16 cellular contexts compared by ENCODE assay signal in genomic region chr14:21796912-21797311, GRCh38.
A peak's percentile ranks its signal among the peaks of the same experiment; 100 is the strongest.
DNase-seq lines count a peak whose midpoint lies in the region; TF ChIP-seq lines count a peak whose summit lies in the region.
"Had no signal": no experiment of that assay in that cellular context is flagged by ENCODE, and none has a peak within 500 bp of the region (broad histone marks: within the 10 kb centered on the region; RNA-seq: fewer than 3 reads in every experiment).

No MANE protein-coding gene starts in this region.

- H3K9me3 ChIP-seq in mesenchymal stem cell (ENCODE audit: control insufficient read depth, low read length) (no peaks in the 10 kb centered on the region), spleen (peaks cover 0 to 17% (median 6%) of the 10 kb centered on the region in 8 donors)
- H3K9me3 ChIP-seq: pancreas had no signal

- H3K79me1 ChIP-seq in mesenchymal stem cell (replicated peaks; ENCODE audit: low read length, poor library complexity, severe bottlenecking) = no peaks in the 10 kb centered on the region

- no peak overlapping the region for H3K4ac ChIP-seq in mesenchymal stem cell (ENCODE audit: low read depth in 1 of 2, low read length in 2 of 2)

- no peak for DNase-seq in activated naive CD4-positive, alpha-beta T cell treated with Interleukin-2 at 50 U/mL for 16 hours
- DNase-seq in NCI-H748 (lab: John Stamatoyannopoulos, UW; ENCODE audit: unreplicated experiment) = peak; percentile 25
- peak; percentile 7 for DNase-seq in brain microvascular endothelial cell
- peak; percentile 15 for DNase-seq in pons (ENCODE audit: low spot score)
- no peak for DNase-seq in mesenchymal stem cell
- DNase-seq in NCI-H226 = no peak
- DNase-seq in spleen = no peak
- DNase-seq: activated CD4-positive, CD25-positive, alpha-beta regulatory T cell treated with anti-CD3 and anti-CD28 coated beads, Interleukin-2, amount 50 U/mL, for 72 hours; amniotic stem cell; glutamatergic neuron; NCI-H2029; pancreas had no signal

- no peak overlapping the region for H3K14ac ChIP-seq in mesenchymal stem cell (ENCODE audit: low read length in 2 of 2)

- no peak overlapping the region for H3K23ac ChIP-seq in mesenchymal stem cell (ENCODE audit: low read length in 2 of 2)

- H3K4me1 ChIP-seq in mesenchymal stem cell (ENCODE audit: control insufficient read depth, insufficient read depth, low read depth, low read length) = no peaks in the 10 kb centered on the region
- no peaks in the 10 kb centered on the region for H3K4me1 ChIP-seq in spleen
- H3K4me1 ChIP-seq: pancreas had no signal

- H3K27ac Mint-ChIP-seq in activated naive CD4-positive, alpha-beta T cell treated with anti-CD3 and anti-CD28 coated beads, Interleukin-2, amount 50 U/mL, for 24 hours = peak overlapping the region; percentile 79

- H3K9ac ChIP-seq in mesenchymal stem cell (ENCODE audit: low read length) = no peak overlapping the region

- H3K4me1 Mint-ChIP-seq in activated naive CD4-positive, alpha-beta T cell treated with anti-CD3 and anti-CD28 coated beads, Interleukin-2, amount 50 U/mL, for 24 hours = no peaks in the 10 kb centered on the region

- H3K4me3 ChIP-seq in brain microvascular endothelial cell (ENCODE audit: low read depth, low read length) (no peak overlapping the region), mesenchymal stem cell (ENCODE audit: insufficient read depth in 1 of 2, low read depth in 1 of 2, low read length in 2 of 2) (no peak overlapping the region), spleen (no peak overlapping the region)
- H3K4me3 ChIP-seq: K562, lung, pancreas, SK-N-MC had no signal

- peak overlapping the region; percentile 49 for H3K4me3 Mint-ChIP-seq in activated naive CD4-positive, alpha-beta T cell treated with anti-CD3 and anti-CD28 coated beads, Interleukin-2, amount 50 U/mL, for 24 hours

- H2BK120ac ChIP-seq in mesenchymal stem cell (ENCODE audit: low read depth, low read length) = no peak overlapping the region

- peak; percentile 13 for TF ChIP-seq CTCF in brain microvascular endothelial cell (IDR thresholded peaks at IDR 0.05; ENCODE audit: low read depth, low read length, missing control alignments)
- TF ChIP-seq CTCF in spleen (IDR thresholded peaks at IDR 0.05 in 8 of 11, conservative IDR thresholded peaks at IDR 0.05 in 3 of 11) = no peak

- H3K36me3 Mint-ChIP-seq in activated naive CD4-positive, alpha-beta T cell treated with anti-CD3 and anti-CD28 coated beads, Interleukin-2, amount 50 U/mL, for 24 hours = peaks cover 3% of the 10 kb centered on the region

- TF ChIP-seq POLR2A in spleen (IDR thresholded peaks at IDR 0.05) = no peak

- no peak overlapping the region for H4K8ac ChIP-seq in mesenchymal stem cell (ENCODE audit: low read length)

- H2AFZ ChIP-seq in mesenchymal stem cell (ENCODE audit: low read depth, low read length) = no peak overlapping the region

- in situ Hi-C loops in brain microvascular endothelial cell (cut with HindIII; ENCODE audit: low pct_ligation_motif_present, low sequenced_read_pairs) = no loop called here

- no peak overlapping the region for H3K27ac ChIP-seq in brain microvascular endothelial cell
- no peak overlapping the region for H3K27ac ChIP-seq in mesenchymal stem cell (ENCODE audit: low read length, poor library complexity, severe bottlenecking)
- H3K27ac ChIP-seq in spleen = no peak overlapping the region
- H3K27ac ChIP-seq: pancreas, SK-N-MC had no signal

- no peaks in the 10 kb centered on the region for H3K36me3 ChIP-seq in brain microvascular endothelial cell (replicated peaks)
- no peaks in the 10 kb centered on the region for H3K36me3 ChIP-seq in mesenchymal stem cell (ENCODE audit: control insufficient read depth in 1 of 2, insufficient read depth in 2 of 2, low read depth in 1 of 2, low read length in 2 of 2)
- no peaks in the 10 kb centered on the region for H3K36me3 ChIP-seq in spleen
- H3K36me3 ChIP-seq: pancreas had no signal

- H3K9me3 Mint-ChIP-seq in activated naive CD4-positive, alpha-beta T cell treated with anti-CD3 and anti-CD28 coated beads, Interleukin-2, amount 50 U/mL, for 24 hours = peaks cover 12% of the 10 kb centered on the region

- H2BK12ac ChIP-seq in mesenchymal stem cell (ENCODE audit: low read length in 2 of 2) = no peak overlapping the region

- WGBS in mesenchymal stem cell = 75% methylated on average over 2 of the region's 2 CpGs
- WGBS in spleen, 5 donors = 36 to 60% (median 56%) methylated on average over 2 of the region's 2 CpGs

- H2AK5ac ChIP-seq in mesenchymal stem cell (ENCODE audit: low read length, severe bottlenecking) = no peak overlapping the region

- no peak overlapping the region for H2BK15ac ChIP-seq in mesenchymal stem cell (ENCODE audit: low read depth, poor library complexity, severe bottlenecking)

- H3K27me3 ChIP-seq in brain microvascular endothelial cell (replicated peaks) (no peaks in the 10 kb centered on the region), mesenchymal stem cell (ENCODE audit: control insufficient read depth in 1 of 2, insufficient read depth in 1 of 2, low read length in 2 of 2) (no peaks in the 10 kb centered on the region), spleen (replicated peaks in 1 of 7) (no peaks in the 10 kb centered on the region)
- H3K27me3 ChIP-seq: pancreas had no signal

- H3K4me2 ChIP-seq in mesenchymal stem cell (ENCODE audit: low read length, poor library complexity, severe bottlenecking) = no peak overlapping the region

- no peak overlapping the region for H4K91ac ChIP-seq in mesenchymal stem cell (ENCODE audit: low read length)

- H3K18ac ChIP-seq in mesenchymal stem cell (ENCODE audit: low read depth in 1 of 2, low read length in 2 of 2) = no peak overlapping the region

- no peak overlapping the region for H2BK5ac ChIP-seq in mesenchymal stem cell (ENCODE audit: low read depth, low read length, poor library complexity, severe bottlenecking)

- intact Hi-C loops in spleen (cut with DNase I; ENCODE audit: low total_unique reads) = no loop called here

- peaks cover 4% of the 10 kb centered on the region for H3K27me3 Mint-ChIP-seq in activated naive CD4-positive, alpha-beta T cell treated with anti-CD3 and anti-CD28 coated beads, Interleukin-2, amount 50 U/mL, for 24 hours

Comparison
In these comparisons a context has a peak if more than half of its experiments do, and no peak if none do; other contexts are left out.
1. DNase-seq: peak in NCI-H748 (single experiment), brain microvascular endothelial cell (single experiment) and pons (single experiment); none in activated naive CD4-positive, alpha-beta T cell treated with Interleukin-2 at 50 U/mL for 16 hours (single experiment), mesenchymal stem cell (single experiment), NCI-H226 (single experiment) and spleen (single experiment).